Comparison of ENCODE assay signal across 33 cellular contexts in genomic region chr12:84954415-84954814, GRCh38. TPM values are rescaled to one million over a fixed set of nuclear protein-coding genes. Genes with fewer than 3 reads are reported as not detected.
"Had no signal": no experiment of that assay in that cellular context is flagged by ENCODE, and none has a peak within 500 bp of the region (broad histone marks: within the 10 kb centered on the region; RNA-seq: fewer than 3 reads in every experiment).

No MANE protein-coding gene starts in this region.

- DNase-seq: cortex of kidney; dorsolateral prefrontal cortex; effector CD4-positive, alpha-beta T cell; foreskin fibroblast; heart left ventricle; kidney; mesenchymal stem cell; mucosa of descending colon; naive B cell; stimulated activated CD4-positive, alpha-beta T cell treated with anti-CD3 and anti-CD28 coated beads, Interleukin-12 subunit alpha, Interleukin-12 subunit beta, amount 100 ng/mL, for 4 hours; stimulated activated CD4-positive, alpha-beta T cell treated with anti-CD3 and anti-CD28 coated beads, Interleukin-1b, Interleukin-23, amount 100 ng/mL, for 48 hours; stimulated activated CD4-positive, alpha-beta T cell treated with anti-CD3 and anti-CD28 coated beads, Interleukin-4, amount 100 ng/mL, for 1 hour; stimulated activated CD8-positive, alpha-beta memory T cell treated with anti-CD3 and anti-CD28 coated beads, Interleukin-4, amount 100 ng/mL, for 48 hours; stimulated activated naive CD4-positive, alpha-beta T cell; stimulated activated naive CD8-positive, alpha-beta T cell treated with anti-CD3 and anti-CD28 coated beads, Interleukin-15, amount 100 ng/mL, for 72 hours; thyroid gland had no signal

- H3K36me3 Mint-ChIP-seq: mesothelial cell of epicardium; naive B cell; natural killer cell treated with Interleukin-12 subunit alpha and Interleukin-12 subunit beta and Interleukin-15 and Interleukin-18, amount 100 ng/mL, for 72 hours had no signal

- H3K4me2 ChIP-seq: hepatocyte, smooth muscle cell had no signal

- H3K27ac ChIP-seq: dorsolateral prefrontal cortex, epithelial cell of prostate, gastroesophageal sphincter, heart left ventricle, hepatocyte, neutrophil, parathyroid adenoma, prostate gland, right atrium auricular region, thyroid gland, vagina had no signal

- H3K4me3 Mint-ChIP-seq: mesothelial cell of epicardium; naive B cell; natural killer cell treated with Interleukin-12 subunit alpha and Interleukin-12 subunit beta and Interleukin-15 and Interleukin-18, amount 100 ng/mL, for 72 hours; neural crest cell; stimulated activated naive CD8-positive, alpha-beta T cell treated with anti-CD3 and anti-CD28 coated beads, Interleukin-15, amount 100 ng/mL, for 72 hours had no signal

- H3K79me2 ChIP-seq: hepatocyte, parathyroid adenoma had no signal

- H3K9ac ChIP-seq: parathyroid adenoma had no signal

- ATAC-seq: esophagus mucosa; gastroesophageal sphincter; heart left ventricle; left lobe of liver; mucosa of descending colon; natural killer cell treated with Interleukin-12 subunit alpha and Interleukin-12 subunit beta and Interleukin-15 and Interleukin-18, amount 100 ng/mL, for 72 hours; sciatic nerve; stimulated activated naive CD8-positive, alpha-beta T cell treated with anti-CD3 and anti-CD28 coated beads, Interleukin-15, amount 100 ng/mL, for 72 hours had no signal

- H3K4me1 Mint-ChIP-seq: mesothelial cell of epicardium; naive B cell; neural crest cell; stimulated activated naive CD8-positive, alpha-beta T cell treated with anti-CD3 and anti-CD28 coated beads, Interleukin-15, amount 100 ng/mL, for 72 hours had no signal

- H3K4me3 ChIP-seq: dorsolateral prefrontal cortex, gastroesophageal sphincter, heart left ventricle, hepatocyte, lung, mucosa of descending colon, prostate gland, right atrium auricular region, smooth muscle cell, thyroid gland, vagina had no signal

- H3K27me3 ChIP-seq: dorsolateral prefrontal cortex, gastroesophageal sphincter, heart left ventricle, hepatocyte, neutrophil, right atrium auricular region, thyroid gland, vagina had no signal

- H2AFZ ChIP-seq: hepatocyte, parathyroid adenoma had no signal

- H3K9me3 Mint-ChIP-seq: naive B cell; natural killer cell treated with Interleukin-12 subunit alpha and Interleukin-12 subunit beta and Interleukin-15 and Interleukin-18, amount 100 ng/mL, for 72 hours; neural crest cell; stimulated activated naive CD8-positive, alpha-beta T cell treated with anti-CD3 and anti-CD28 coated beads, Interleukin-15, amount 100 ng/mL, for 72 hours had no signal

- H3K27ac Mint-ChIP-seq: mesothelial cell of epicardium; naive B cell; natural killer cell treated with Interleukin-12 subunit alpha and Interleukin-12 subunit beta and Interleukin-15 and Interleukin-18, amount 100 ng/mL, for 72 hours; stimulated activated naive CD8-positive, alpha-beta T cell treated with anti-CD3 and anti-CD28 coated beads, Interleukin-15, amount 100 ng/mL, for 72 hours had no signal

- H3K27me3 Mint-ChIP-seq: naive B cell; natural killer cell treated with Interleukin-12 subunit alpha and Interleukin-12 subunit beta and Interleukin-15 and Interleukin-18, amount 100 ng/mL, for 72 hours; stimulated activated naive CD8-positive, alpha-beta T cell treated with anti-CD3 and anti-CD28 coated beads, Interleukin-15, amount 100 ng/mL, for 72 hours had no signal

- H3K36me3 ChIP-seq: gastroesophageal sphincter, heart left ventricle, neutrophil, prostate gland, right atrium auricular region, thyroid gland, vagina had no signal

- H3K9me3 ChIP-seq: gastroesophageal sphincter, mucosa of descending colon, neutrophil, right atrium auricular region, thyroid gland, vagina had no signal

- H3K4me1 ChIP-seq: gastroesophageal sphincter, heart left ventricle, parathyroid adenoma, prostate gland, right atrium auricular region, thyroid gland, vagina had no signal

RNA-seq across cellular contexts. Expression of gene SLC6A15, which starts 41.8 kb away (rescaled TPM):
- total RNA-seq: heart left ventricle; liver; natural killer cell treated with Interleukin-12 subunit alpha and Interleukin-12 subunit beta and Interleukin-15 and Interleukin-18, amount 100 ng/mL, for 72 hours; right atrium auricular region had no signal
- polyA plus RNA-seq: heart left ventricle, liver had no signal
